In the genomic region with DNA sequence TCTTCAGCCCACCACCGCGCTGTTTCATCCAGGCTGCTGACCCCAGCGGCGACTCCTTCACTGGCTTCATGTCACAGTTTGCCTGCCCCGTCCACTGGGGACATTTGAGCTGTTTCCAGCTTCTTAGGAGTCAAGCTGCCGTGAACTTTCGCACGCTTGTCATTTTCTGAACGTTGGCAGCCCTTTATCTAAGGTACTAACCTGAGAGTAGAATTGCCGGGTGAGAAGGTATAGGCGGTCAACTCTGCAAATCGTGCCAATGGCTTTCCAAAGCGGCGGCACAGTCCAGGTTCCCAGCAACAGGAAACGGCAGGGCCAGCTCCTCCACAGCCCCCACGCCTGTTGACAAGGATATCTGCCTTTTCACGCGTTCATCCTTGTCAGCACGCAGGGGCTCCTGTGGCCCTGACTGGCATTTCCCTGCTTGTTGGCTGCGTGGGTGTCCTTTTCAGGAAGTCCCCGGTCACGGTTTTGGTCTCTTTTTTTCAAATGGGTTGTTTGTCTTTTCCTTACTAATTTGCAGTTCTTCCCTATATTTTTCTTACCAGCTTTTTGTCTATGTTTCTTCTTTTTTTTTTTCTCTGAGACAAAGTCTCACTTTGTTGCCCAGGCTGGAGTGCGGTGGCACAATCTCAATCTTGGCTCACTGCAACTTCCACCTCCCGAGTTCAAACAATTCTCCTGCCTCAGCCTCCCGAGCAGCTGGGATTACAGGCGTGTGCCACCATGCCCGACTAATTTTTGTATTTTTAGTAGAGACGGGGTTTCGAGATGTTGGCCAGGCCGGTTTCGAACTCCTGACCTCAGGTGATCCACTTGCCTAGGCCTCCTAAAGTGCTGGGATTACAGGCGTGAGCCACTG, we compare ENCODE assay signal across 1 cellular context.
A peak's percentile ranks its signal among the peaks of the same experiment; 100 is the strongest.
TF ChIP-seq lines count a peak whose summit lies in the region.

No MANE protein-coding gene starts in this region.

TF ChIP-seq in GM12878, 131 proteins besides CTCF, POLR2A, EP300 and RAD21:
- TF ChIP-seq CBX5 (IDR thresholded peaks at IDR 0.05; ENCODE audit: low read depth), result no peak
- no peak for TF ChIP-seq KLF5 (IDR thresholded peaks at IDR 0.05; ENCODE audit: partially characterized antibody)
- TF ChIP-seq GATAD2B (conservative IDR thresholded peaks at IDR 0.05; ENCODE audit: low read depth), result 0 out of 2 replicates have a peak, but pooled peaks have one; percentile 18
- TF ChIP-seq NR2F1 (conservative IDR thresholded peaks at IDR 0.05), result 0 out of 2 replicates have a peak, but pooled peaks have one; percentile 20
- no peak for TF ChIP-seq SIN3A (IDR thresholded peaks at IDR 0.05; ENCODE audit: low read depth, low read length)
- TF ChIP-seq EGR1 (IDR thresholded peaks at IDR 0.05; ENCODE audit: borderline replicate concordance in 1 of 2, low read depth in 2 of 2, low read length in 2 of 2), result peak in 1 of 2 experiments; percentile 69; a peak in 1 of 3 replicates
- peak; percentile 32 to 51; a peak in 2 of 4 replicates for TF ChIP-seq IKZF2 (IDR thresholded peaks at IDR 0.05)
- peak; percentile 54 for TF ChIP-seq IKZF1 (conservative IDR thresholded peaks at IDR 0.05)
- 0 out of 2 replicates have a peak, but pooled peaks have one; percentile 15 for TF ChIP-seq DPF2 (IDR thresholded peaks at IDR 0.05)
- peak in 1 of 2 experiments; percentile 28; a peak in 1 of 4 replicates for TF ChIP-seq BHLHE40 (IDR thresholded peaks at IDR 0.05; ENCODE audit: borderline replicate concordance in 1 of 2, low read depth in 2 of 2, low read length in 1 of 2)
- 0 out of 2 replicates have a peak, but pooled peaks have one; percentile 26 for TF ChIP-seq EED (IDR thresholded peaks at IDR 0.05; ENCODE audit: low read depth)
